21 cellular contexts compared by ENCODE assay signal in genomic region chr4:88752076-88752463, GRCh38.
"Had no signal": no experiment of that assay in that cellular context is flagged by ENCODE, and none has a peak within 500 bp of the region (broad histone marks: within the 10 kb centered on the region; RNA-seq: fewer than 3 reads in every experiment).

No MANE protein-coding gene starts in this region.

- DNase-seq: activated CD4-positive, alpha-beta T cell treated with anti-CD3 and anti-CD28 coated beads, Interleukin-2, amount 10 ng/mL, durations not matched to agents 7 days and 5 days; activated CD8-positive, alpha-beta memory T cell treated with anti-CD3 and anti-CD28 coated beads, Interleukin-2, amount 50 U/mL, for 4 hours; activated effector memory CD4-positive, alpha-beta T cell treated with Interleukin-2 at 50 U/mL for 16 hours; activated naive CD4-positive, alpha-beta T cell treated with anti-CD3 and anti-CD28 coated beads, Interleukin-2, amount 10 ng/mL, durations not matched to agents 7 days and 5 days; activated T-cell treated with anti-CD3 and anti-CD28 coated beads, Interleukin-2, amount 50 U/mL, for 48 hours; erythroblast; foreskin melanocyte; glutamatergic neuron; hippocampal formation; left cardiac atrium; natural killer cell; ovary; sigmoid colon; stimulated activated naive B cell treated with anti-CD40 and anti-IgM and Interleukin-4, amounts not matched to agents 10 μg/mL and 1 μg/mL and 100 μg/mL, for 72 hours; T1000 had no signal

- H3K4me3 Mint-ChIP-seq: activated CD4-positive, alpha-beta T cell treated with anti-CD3 and anti-CD28 coated beads, Interleukin-2, amount 10 ng/mL, durations not matched to agents 7 days and 5 days; activated naive CD4-positive, alpha-beta T cell treated with anti-CD3 and anti-CD28 coated beads, Interleukin-2, amount 10 ng/mL, durations not matched to agents 7 days and 5 days; central memory CD8-positive, alpha-beta T cell; natural killer cell; stimulated activated naive B cell treated with anti-CD40 and anti-IgM and Interleukin-4, amounts not matched to agents 10 μg/mL and 1 μg/mL and 100 μg/mL, for 72 hours had no signal

- H3K27ac ChIP-seq: ascending aorta, coronary artery, ovary, sigmoid colon, tibial nerve had no signal

- H3K36me3 ChIP-seq: ovary had no signal

- H3K9me3 ChIP-seq: ascending aorta, ovary, sigmoid colon, tibial nerve had no signal

- H3K36me3 Mint-ChIP-seq: stimulated activated naive B cell treated with anti-CD40 and anti-IgM and Interleukin-4, amounts not matched to agents 10 μg/mL and 1 μg/mL and 100 μg/mL, for 72 hours had no signal

- H3K9me3 Mint-ChIP-seq: activated CD4-positive, alpha-beta T cell treated with anti-CD3 and anti-CD28 coated beads, Interleukin-2, amount 10 ng/mL, durations not matched to agents 7 days and 5 days; activated naive CD4-positive, alpha-beta T cell treated with anti-CD3 and anti-CD28 coated beads, Interleukin-2, amount 10 ng/mL, durations not matched to agents 7 days and 5 days; central memory CD8-positive, alpha-beta T cell; natural killer cell; stimulated activated naive B cell treated with anti-CD40 and anti-IgM and Interleukin-4, amounts not matched to agents 10 μg/mL and 1 μg/mL and 100 μg/mL, for 72 hours had no signal

- H3K4me3 ChIP-seq: ascending aorta, coronary artery, lung, ovary, sigmoid colon, tibial nerve had no signal

- ATAC-seq: activated CD4-positive, CD25-positive, alpha-beta regulatory T cell treated with anti-CD3 and anti-CD28 coated beads, Interleukin-2, amount 50 U/mL, for 24 hours; natural killer cell; stimulated activated naive B cell treated with anti-CD40 and anti-IgM and Interleukin-4, amounts not matched to agents 10 μg/mL and 1 μg/mL and 100 μg/mL, for 72 hours had no signal

- H3K27me3 Mint-ChIP-seq: activated naive CD4-positive, alpha-beta T cell treated with anti-CD3 and anti-CD28 coated beads, Interleukin-2, amount 10 ng/mL, durations not matched to agents 7 days and 5 days; stimulated activated naive B cell treated with anti-CD40 and anti-IgM and Interleukin-4, amounts not matched to agents 10 μg/mL and 1 μg/mL and 100 μg/mL, for 72 hours had no signal

- H3K27ac Mint-ChIP-seq: activated CD4-positive, alpha-beta T cell treated with anti-CD3 and anti-CD28 coated beads, Interleukin-2, amount 10 ng/mL, durations not matched to agents 7 days and 5 days; activated naive CD4-positive, alpha-beta T cell treated with anti-CD3 and anti-CD28 coated beads, Interleukin-2, amount 10 ng/mL, durations not matched to agents 7 days and 5 days; natural killer cell; stimulated activated naive B cell treated with anti-CD40 and anti-IgM and Interleukin-4, amounts not matched to agents 10 μg/mL and 1 μg/mL and 100 μg/mL, for 72 hours had no signal

- H3K27me3 ChIP-seq: ascending aorta, ovary, sigmoid colon, tibial nerve had no signal

- H3K4me1 Mint-ChIP-seq: activated naive CD4-positive, alpha-beta T cell treated with anti-CD3 and anti-CD28 coated beads, Interleukin-2, amount 10 ng/mL, durations not matched to agents 7 days and 5 days; central memory CD8-positive, alpha-beta T cell; natural killer cell; stimulated activated naive B cell treated with anti-CD40 and anti-IgM and Interleukin-4, amounts not matched to agents 10 μg/mL and 1 μg/mL and 100 μg/mL, for 72 hours had no signal

- H3K4me1 ChIP-seq: tibial nerve had no signal
